1 cellular context compared by ENCODE assay signal in genomic region chr6:89080281-89081128, GRCh38.
A peak's percentile ranks its signal among the peaks of the same experiment; 100 is the strongest.
TF ChIP-seq lines count a peak whose summit lies in the region.

Gene PNRC1, plus strand, starts transcription at chr6:89080751. Its CDS starts 144 bp downstream, at chr6:89080895.

TF ChIP-seq in HepG2, 621 proteins besides CTCF, POLR2A, EP300 and RAD21 (continued from another document):
- TF ChIP-seq, protein P1, sequence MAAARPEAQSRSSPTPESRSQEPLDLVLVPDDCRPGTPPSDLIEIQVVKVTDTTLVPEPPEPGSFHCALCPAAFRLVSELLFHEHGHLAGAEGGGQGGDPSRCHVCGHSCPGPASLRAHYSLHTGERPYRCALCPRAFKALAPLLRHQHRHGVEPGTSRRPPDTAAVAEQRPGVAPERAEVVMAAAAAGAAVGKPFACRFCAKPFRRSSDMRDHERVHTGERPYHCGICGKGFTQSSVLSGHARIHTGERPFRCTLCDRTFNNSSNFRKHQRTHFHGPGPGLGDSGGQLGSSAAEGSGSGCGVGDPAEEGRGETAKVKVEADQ (CRISPR knock-in tag; IDR thresholded peaks at IDR 0.05; ENCODE audit: borderline replicate concordance) = peak; percentile 51
- TF ChIP-seq, protein P2, sequence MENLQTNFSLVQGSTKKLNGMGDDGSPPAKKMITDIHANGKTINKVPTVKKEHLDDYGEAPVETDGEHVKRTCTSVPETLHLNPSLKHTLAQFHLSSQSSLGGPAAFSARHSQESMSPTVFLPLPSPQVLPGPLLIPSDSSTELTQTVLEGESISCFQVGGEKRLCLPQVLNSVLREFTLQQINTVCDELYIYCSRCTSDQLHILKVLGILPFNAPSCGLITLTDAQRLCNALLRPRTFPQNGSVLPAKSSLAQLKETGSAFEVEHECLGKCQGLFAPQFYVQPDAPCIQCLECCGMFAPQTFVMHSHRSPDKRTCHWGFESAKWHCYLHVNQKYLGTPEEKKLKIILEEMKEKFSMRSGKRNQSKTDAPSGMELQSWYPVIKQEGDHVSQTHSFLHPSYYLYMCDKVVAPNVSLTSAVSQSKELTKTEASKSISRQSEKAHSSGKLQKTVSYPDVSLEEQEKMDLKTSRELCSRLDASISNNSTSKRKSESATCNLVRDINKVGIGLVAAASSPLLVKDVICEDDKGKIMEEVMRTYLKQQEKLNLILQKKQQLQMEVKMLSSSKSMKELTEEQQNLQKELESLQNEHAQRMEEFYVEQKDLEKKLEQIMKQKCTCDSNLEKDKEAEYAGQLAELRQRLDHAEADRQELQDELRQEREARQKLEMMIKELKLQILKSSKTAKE (CRISPR knock-in tag; IDR thresholded peaks at IDR 0.05; ENCODE audit: borderline replicate concordance) = no peak
- TF ChIP-seq NFE2L2 (IDR thresholded peaks at IDR 0.05; ENCODE audit: low read length) (no peak), POLR2AphosphoS2 (IDR thresholded peaks at IDR 0.05; ENCODE audit: low read depth, low read length) (peak; percentile 89; the same call in 1 of the 2 replicates), ZNF121 (CRISPR knock-in tag; IDR thresholded peaks at IDR 0.05) (peak; percentile 47; the same call in 1 of the 2 replicates), ZMYM3 (CRISPR knock-in tag; IDR thresholded peaks at IDR 0.05) (0 out of 2 replicates have a peak, but pooled peaks have one; percentile 32), ATF5 (CRISPR knock-in tag; IDR thresholded peaks at IDR 0.05; ENCODE audit: low read depth) (no peak), MAFF (IDR thresholded peaks at IDR 0.05; ENCODE audit: low read depth, low read length) (no peak), MEIS1 (CRISPR knock-in tag; IDR thresholded peaks at IDR 0.05; ENCODE audit: borderline replicate concordance) (0 out of 2 replicates have a peak, but pooled peaks have one; percentile 10), ZNF883 (CRISPR knock-in tag; IDR thresholded peaks at IDR 0.05; ENCODE audit: not compliant biosample characterization) (peak; percentile 80), PAX8 (CRISPR knock-in tag; IDR thresholded peaks at IDR 0.05; ENCODE audit: borderline replicate concordance) (no peak), ZNF251 (CRISPR knock-in tag; IDR thresholded peaks at IDR 0.05) (no peak), ELF3 (CRISPR knock-in tag; IDR thresholded peaks at IDR 0.05) (peak; percentile 74), ZNF124 (CRISPR knock-in tag; IDR thresholded peaks at IDR 0.05) (0 out of 2 replicates have a peak, but pooled peaks have one; percentile 17), ZNF331 (CRISPR knock-in tag; IDR thresholded peaks at IDR 0.05) (peak; percentile 65; the same call in 1 of the 2 replicates), MYPOP (CRISPR knock-in tag; IDR thresholded peaks at IDR 0.05) (0 out of 2 replicates have a peak, but pooled peaks have one; percentile 59), IRF2 (CRISPR knock-in tag; IDR thresholded peaks at IDR 0.05) (peak; percentile 80), HDAC1 (CRISPR knock-in tag; IDR thresholded peaks at IDR 0.05) (peak; percentile 62)
- TF ChIP-seq, protein P3, sequence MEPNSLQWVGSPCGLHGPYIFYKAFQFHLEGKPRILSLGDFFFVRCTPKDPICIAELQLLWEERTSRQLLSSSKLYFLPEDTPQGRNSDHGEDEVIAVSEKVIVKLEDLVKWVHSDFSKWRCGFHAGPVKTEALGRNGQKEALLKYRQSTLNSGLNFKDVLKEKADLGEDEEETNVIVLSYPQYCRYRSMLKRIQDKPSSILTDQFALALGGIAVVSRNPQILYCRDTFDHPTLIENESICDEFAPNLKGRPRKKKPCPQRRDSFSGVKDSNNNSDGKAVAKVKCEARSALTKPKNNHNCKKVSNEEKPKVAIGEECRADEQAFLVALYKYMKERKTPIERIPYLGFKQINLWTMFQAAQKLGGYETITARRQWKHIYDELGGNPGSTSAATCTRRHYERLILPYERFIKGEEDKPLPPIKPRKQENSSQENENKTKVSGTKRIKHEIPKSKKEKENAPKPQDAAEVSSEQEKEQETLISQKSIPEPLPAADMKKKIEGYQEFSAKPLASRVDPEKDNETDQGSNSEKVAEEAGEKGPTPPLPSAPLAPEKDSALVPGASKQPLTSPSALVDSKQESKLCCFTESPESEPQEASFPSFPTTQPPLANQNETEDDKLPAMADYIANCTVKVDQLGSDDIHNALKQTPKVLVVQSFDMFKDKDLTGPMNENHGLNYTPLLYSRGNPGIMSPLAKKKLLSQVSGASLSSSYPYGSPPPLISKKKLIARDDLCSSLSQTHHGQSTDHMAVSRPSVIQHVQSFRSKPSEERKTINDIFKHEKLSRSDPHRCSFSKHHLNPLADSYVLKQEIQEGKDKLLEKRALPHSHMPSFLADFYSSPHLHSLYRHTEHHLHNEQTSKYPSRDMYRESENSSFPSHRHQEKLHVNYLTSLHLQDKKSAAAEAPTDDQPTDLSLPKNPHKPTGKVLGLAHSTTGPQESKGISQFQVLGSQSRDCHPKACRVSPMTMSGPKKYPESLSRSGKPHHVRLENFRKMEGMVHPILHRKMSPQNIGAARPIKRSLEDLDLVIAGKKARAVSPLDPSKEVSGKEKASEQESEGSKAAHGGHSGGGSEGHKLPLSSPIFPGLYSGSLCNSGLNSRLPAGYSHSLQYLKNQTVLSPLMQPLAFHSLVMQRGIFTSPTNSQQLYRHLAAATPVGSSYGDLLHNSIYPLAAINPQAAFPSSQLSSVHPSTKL (CRISPR knock-in tag; IDR thresholded peaks at IDR 0.05) = peak; percentile 40; the same call in 1 of the 2 replicates
- TF ChIP-seq, protein P4, sequence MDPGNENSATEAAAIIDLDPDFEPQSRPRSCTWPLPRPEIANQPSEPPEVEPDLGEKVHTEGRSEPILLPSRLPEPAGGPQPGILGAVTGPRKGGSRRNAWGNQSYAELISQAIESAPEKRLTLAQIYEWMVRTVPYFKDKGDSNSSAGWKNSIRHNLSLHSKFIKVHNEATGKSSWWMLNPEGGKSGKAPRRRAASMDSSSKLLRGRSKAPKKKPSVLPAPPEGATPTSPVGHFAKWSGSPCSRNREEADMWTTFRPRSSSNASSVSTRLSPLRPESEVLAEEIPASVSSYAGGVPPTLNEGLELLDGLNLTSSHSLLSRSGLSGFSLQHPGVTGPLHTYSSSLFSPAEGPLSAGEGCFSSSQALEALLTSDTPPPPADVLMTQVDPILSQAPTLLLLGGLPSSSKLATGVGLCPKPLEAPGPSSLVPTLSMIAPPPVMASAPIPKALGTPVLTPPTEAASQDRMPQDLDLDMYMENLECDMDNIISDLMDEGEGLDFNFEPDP (CRISPR knock-in tag; conservative IDR thresholded peaks at IDR 0.05) = no peak
